In the genomic region with DNA sequence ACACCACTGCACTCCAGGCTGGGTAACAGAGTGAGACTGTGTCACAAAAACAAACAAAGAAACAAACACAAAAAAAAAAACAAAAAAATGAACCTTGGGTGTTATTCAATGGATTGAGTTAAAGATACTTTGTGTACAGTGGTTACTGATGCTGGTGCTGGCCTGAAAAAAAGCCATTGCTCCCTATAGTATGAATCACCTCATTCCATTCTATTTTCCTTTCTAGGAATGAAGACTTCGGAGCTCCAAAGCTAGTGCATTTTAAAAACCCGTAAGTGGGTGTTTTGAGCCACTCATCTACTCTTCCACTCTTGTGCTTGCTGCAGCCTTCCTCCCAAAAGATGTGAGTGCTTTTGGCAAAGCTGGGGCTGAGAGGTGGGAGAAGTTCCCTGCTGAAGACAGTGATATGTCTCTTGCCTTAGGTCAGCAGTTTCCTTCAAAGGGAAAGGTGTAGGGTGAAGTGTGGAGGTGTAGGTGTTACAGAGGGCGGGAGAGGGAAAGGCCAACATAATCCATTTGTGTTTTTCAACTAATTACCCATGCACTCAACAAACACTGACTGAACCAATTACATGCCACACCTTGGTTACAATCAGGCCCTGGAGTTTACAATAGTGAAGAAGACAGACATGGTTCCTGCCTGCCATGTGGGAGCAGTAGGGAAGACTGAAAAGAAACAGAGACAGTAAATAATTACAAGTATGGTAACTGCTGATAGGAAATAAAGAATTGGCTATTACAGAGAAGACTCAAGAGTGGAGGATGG, we compare ENCODE assay signal across 17 cellular contexts. TPM values are rescaled to one million over a fixed set of nuclear protein-coding genes. Genes with fewer than 3 reads are reported as not detected.
A peak's percentile ranks its signal among the peaks of the same experiment; 100 is the strongest.
DNase-seq lines count a peak whose midpoint lies in the region; ATAC-seq and TF ChIP-seq lines count a peak whose summit lies in the region.
"Had no signal": no experiment of that assay in that cellular context is flagged by ENCODE, and none has a peak within 500 bp of the region (broad histone marks: within the 10 kb centered on the region; RNA-seq: fewer than 3 reads in every experiment).

No MANE protein-coding gene starts in this region.

- H3K27me3 Mint-ChIP-seq in stimulated activated naive CD8-positive, alpha-beta T cell treated with anti-CD3 and anti-CD28 coated beads, Interleukin-15, amount 100 ng/mL, for 72 hours, result no peaks in the 10 kb centered on the region

- intact Hi-C loops in mucosa of descending colon (cut with DNase I, micrococcal nuclease), result no loop called here

- H3K4me1 ChIP-seq in adipocyte (ENCODE audit: control insufficient read depth, insufficient read depth, low read length) (no peaks in the 10 kb centered on the region), mucosa of descending colon (ENCODE audit: low read depth) (no peaks in the 10 kb centered on the region), BE2C (no peaks in the 10 kb centered on the region), foreskin keratinocyte (no peaks in the 10 kb centered on the region)
- H3K4me1 ChIP-seq: BLaER1 treated with 17β-estradiol and CSF1 and Interleukin-3, amounts not matched to agents 10 nM and 100 nM; HAP-1 had no signal

- H3K4me1 Mint-ChIP-seq in stimulated activated naive CD8-positive, alpha-beta T cell treated with anti-CD3 and anti-CD28 coated beads, Interleukin-15, amount 100 ng/mL, for 72 hours, result peaks cover 5% of the 10 kb centered on the region

- H3K4me3 ChIP-seq in adipocyte (ENCODE audit: low read length) (no peak overlapping the region), mucosa of descending colon (no peak overlapping the region), BE2C (ENCODE audit: low read depth, low read length) (no peak overlapping the region)
- H3K4me3 ChIP-seq: BLaER1 treated with 17β-estradiol and CSF1 and Interleukin-3, amounts not matched to agents 10 nM and 100 nM; HAP-1 had no signal

- H3K27me3 ChIP-seq in adipocyte (replicated peaks; ENCODE audit: control insufficient read depth, insufficient read depth, low read length) (no peaks in the 10 kb centered on the region), BE2C (no peaks in the 10 kb centered on the region), foreskin keratinocyte (no peaks in the 10 kb centered on the region)
- H3K27me3 ChIP-seq: BLaER1 treated with 17β-estradiol and CSF1 and Interleukin-3, amounts not matched to agents 10 nM and 100 nM had no signal

- H3K27ac ChIP-seq in foreskin keratinocyte, result no peak overlapping the region
- H3K27ac ChIP-seq: BLaER1 treated with 17β-estradiol and CSF1 and Interleukin-3, amounts not matched to agents 10 nM and 100 nM; RWPE1 had no signal

- peak overlapping the region; percentile 29 to 56 for H3K27ac Mint-ChIP-seq in stimulated activated naive CD8-positive, alpha-beta T cell treated with anti-CD3 and anti-CD28 coated beads, Interleukin-15, amount 100 ng/mL, for 72 hours

- H3K36me3 ChIP-seq in adipocyte (ENCODE audit: control insufficient read depth, insufficient read depth, low read length, severe bottlenecking) (no peaks in the 10 kb centered on the region), mucosa of descending colon (ENCODE audit: low read depth) (no peaks in the 10 kb centered on the region), BE2C (no peaks in the 10 kb centered on the region)
- H3K36me3 ChIP-seq: BLaER1 treated with 17β-estradiol and CSF1 and Interleukin-3, amounts not matched to agents 10 nM and 100 nM; HAP-1 had no signal

- no peaks in the 10 kb centered on the region for H3K9me3 ChIP-seq in adipocyte (ENCODE audit: control insufficient read depth, low read length)
- H3K9me3 ChIP-seq in mucosa of descending colon, result no peaks in the 10 kb centered on the region
- no peaks in the 10 kb centered on the region for H3K9me3 ChIP-seq in BE2C
- H3K9me3 ChIP-seq: BLaER1 treated with 17β-estradiol and CSF1 and Interleukin-3, amounts not matched to agents 10 nM and 100 nM; HAP-1 had no signal

- TF ChIP-seq CTCF in mucosa of descending colon (IDR thresholded peaks at IDR 0.05) (no peak), BE2C (IDR thresholded peaks at IDR 0.05; ENCODE audit: low read depth, low read length) (no peak), foreskin keratinocyte (conservative IDR thresholded peaks at IDR 0.05) (no peak)

- DNase-seq in stimulated activated naive CD8-positive, alpha-beta T cell treated with anti-CD3 and anti-CD28 coated beads, Interleukin-15, amount 100 ng/mL, for 72 hours, result no peak
- no peak for DNase-seq in stimulated activated naive CD8-positive, alpha-beta T cell treated with anti-CD3 and anti-CD28 coated beads, Interleukin-15, Interleukin-2, amounts not matched to agents 100 U/mL and 50 U/mL, for 24 hours
- DNase-seq in adipocyte (ENCODE audit: low read depth) (peak; percentile 58), mucosa of descending colon (no peak), NCI-H345 (lab: John Stamatoyannopoulos, UW) (no peak), NCI-H1105 treated with DMSO at 0.1 percent for 48 hours (lab: John Stamatoyannopoulos, UW) (no peak), BE2C (no peak), foreskin keratinocyte (no peak)
- DNase-seq: DND-41, GF-D8, MV-4-11, NCI-H1694, NCI-H524, PC-3 had no signal

- H3K9me3 Mint-ChIP-seq in stimulated activated naive CD8-positive, alpha-beta T cell treated with anti-CD3 and anti-CD28 coated beads, Interleukin-15, amount 100 ng/mL, for 72 hours, result no peaks in the 10 kb centered on the region

- no peak overlapping the region for H3K9ac ChIP-seq in adipocyte (ENCODE audit: low read length)
- H3K9ac ChIP-seq: BLaER1 treated with 17β-estradiol and CSF1 and Interleukin-3, amounts not matched to agents 10 nM and 100 nM had no signal

- no peak overlapping the region for H3K4me3 Mint-ChIP-seq in stimulated activated naive CD8-positive, alpha-beta T cell treated with anti-CD3 and anti-CD28 coated beads, Interleukin-15, amount 100 ng/mL, for 72 hours

- ATAC-seq in stimulated activated naive CD8-positive, alpha-beta T cell treated with anti-CD3 and anti-CD28 coated beads, Interleukin-15, amount 100 ng/mL, for 72 hours, result no peak
- ATAC-seq in stimulated activated naive CD8-positive, alpha-beta T cell treated with anti-CD3 and anti-CD28 coated beads, Interleukin-15, Interleukin-2, amounts not matched to agents 100 U/mL and 50 U/mL, for 24 hours, result no peak
- peak; percentile 76 for ATAC-seq in mucosa of descending colon
- ATAC-seq in foreskin keratinocyte, result no peak
- ATAC-seq: PC-3 had no signal

RNA-seq across cellular contexts. Expression of gene SERBP1, which starts 55.0 kb away (rescaled TPM):
- total RNA-seq in mucosa of descending colon, result 100 to 1,000 TPM; 134 to 160 (median 155) TPM
- 156 TPM for polyA plus RNA-seq in BE2C (2012; ENCODE audit: insufficient read depth, insufficient read length, low read depth)
- total RNA-seq in foreskin keratinocyte, result 278 and 366 TPM in 2 replicates
- 212 and 259 TPM in 2 replicates for polyA plus RNA-seq in foreskin keratinocyte
